ENCODE assay signal across 1 cellular context in genomic region chr2:43080626-43081025, GRCh38.
TF ChIP-seq lines count a peak whose summit lies in the region.

No MANE protein-coding gene starts in this region.

TF ChIP-seq in GM23338, 12 proteins besides CTCF, POLR2A, EP300 and RAD21 (continued from another document):
- TF ChIP-seq ZNF462 (CRISPR knock-in tag; IDR thresholded peaks at IDR 0.05) (no peak), ZNF331 (CRISPR knock-in tag; IDR thresholded peaks at IDR 0.05; ENCODE audit: low read depth) (no peak), EZH2phosphoT487 (IDR thresholded peaks at IDR 0.05; ENCODE audit: unreplicated experiment) (no peak), ZNF114 (CRISPR knock-in tag; IDR thresholded peaks at IDR 0.05) (no peak), EZH2 (IDR thresholded peaks at IDR 0.05; ENCODE audit: low read depth, unreplicated experiment) (no peak), STAT1 (IDR thresholded peaks at IDR 0.05; ENCODE audit: unreplicated experiment) (no peak), NANOG (IDR thresholded peaks at IDR 0.05; ENCODE audit: borderline replicate concordance) (no peak)
